In the genomic region with DNA sequence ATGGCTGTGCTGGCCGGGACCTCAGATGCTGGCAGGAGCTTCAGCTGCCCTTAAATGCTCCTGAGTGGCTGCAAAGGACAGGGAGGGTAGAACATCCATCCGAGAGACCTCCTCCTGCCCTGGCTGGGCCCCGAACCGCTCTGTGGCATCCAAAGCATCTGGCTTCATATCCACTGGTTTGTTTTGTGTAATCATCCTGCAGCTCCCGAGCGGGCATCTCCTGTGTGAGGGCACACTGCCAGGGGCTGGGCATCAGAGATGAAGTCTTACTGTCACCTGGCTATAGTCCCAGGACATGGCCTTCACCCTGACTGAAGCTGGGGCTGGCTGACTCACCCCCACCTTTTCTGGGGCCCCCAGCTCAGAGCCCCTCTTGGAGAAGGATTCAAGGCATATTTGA, we compare ENCODE assay signal across 12 cellular contexts. TPM values are rescaled to one million over a fixed set of nuclear protein-coding genes. Genes with fewer than 3 reads are reported as not detected.
A peak's percentile ranks its signal among the peaks of the same experiment; 100 is the strongest.
DNase-seq lines count a peak whose midpoint lies in the region; ATAC-seq and TF ChIP-seq lines count a peak whose summit lies in the region.
"Had no signal": no experiment of that assay in that cellular context is flagged by ENCODE, and none has a peak within 500 bp of the region (broad histone marks: within the 10 kb centered on the region; RNA-seq: fewer than 3 reads in every experiment).

No MANE protein-coding gene starts in this region.

- H3K4me2 ChIP-seq in neuronal stem cell (ENCODE audit: insufficient read depth, low read length, poor library complexity, severe bottlenecking), result no peak overlapping the region
- H3K4me2 ChIP-seq: GM23338 had no signal

- WGBS in neuronal stem cell (ENCODE audit: extremely low coverage in 2 of 2, insufficient read length in 2 of 2, insufficient replicate concordance in 1 of 2), 2 donors, result no CpG with 5 or more reads among the region's 6 CpGs

- H3K36me3 ChIP-seq in left ventricle myocardium inferior, result no peaks in the 10 kb centered on the region
- no peaks in the 10 kb centered on the region for H3K36me3 ChIP-seq in neuronal stem cell (replicated peaks in 1 of 2; ENCODE audit: control insufficient read depth in 2 of 2, insufficient read depth in 2 of 2, low read length in 2 of 2)

- H3K9ac ChIP-seq in neuronal stem cell (ENCODE audit: low read depth, low read length, poor library complexity), result no peak overlapping the region

- no peak overlapping the region for H2BK120ac ChIP-seq in neuronal stem cell (ENCODE audit: low read depth, low read length)

- no peaks in the 10 kb centered on the region for H3K79me1 ChIP-seq in neuronal stem cell (ENCODE audit: low read depth, low read length)

- H2BK5ac ChIP-seq in neuronal stem cell (ENCODE audit: low read length), result peak overlapping the region; percentile 68

- H2AFZ ChIP-seq in neuronal stem cell (ENCODE audit: low read length), result no peak overlapping the region
- H2AFZ ChIP-seq: GM23338 had no signal

- H3K9me3 ChIP-seq in left ventricle myocardium inferior (replicated peaks), result no peaks in the 10 kb centered on the region
- H3K9me3 ChIP-seq in neuronal stem cell (replicated peaks in 1 of 2; ENCODE audit: control insufficient read depth in 2 of 2, insufficient read depth in 1 of 2, low read depth in 1 of 2, low read length in 2 of 2), result peaks cover 0 to 1% of the 10 kb centered on the region in 2 donors
- H3K9me3 ChIP-seq: Caco-2 had no signal

- H3K14ac ChIP-seq in neuronal stem cell (ENCODE audit: low read length), result peak overlapping the region; percentile 5

- no peak overlapping the region for H3K4ac ChIP-seq in neuronal stem cell (ENCODE audit: low read length)

- H3K18ac ChIP-seq in neuronal stem cell (ENCODE audit: low read length), result peak overlapping the region; percentile 74

- H3K4me1 ChIP-seq in left ventricle myocardium inferior (peaks cover 11% of the 10 kb centered on the region), neuronal stem cell (ENCODE audit: control insufficient read depth in 2 of 2, insufficient read depth in 1 of 2, low read depth in 1 of 2, low read length in 2 of 2) (peaks cover 0 to 16% of the 10 kb centered on the region in 2 donors)
- H3K4me1 ChIP-seq: Caco-2 had no signal

- no peak overlapping the region for H2BK12ac ChIP-seq in neuronal stem cell (ENCODE audit: low read length)

- DNase-seq in left ventricle myocardium superior (peak; percentile 39), left ventricle myocardium inferior (no peak), M059J (ENCODE audit: low read depth) (peak; percentile 25), cerebellar cortex (ENCODE audit: low spot score) (peak; percentile 82), neuronal stem cell (ENCODE audit: low spot score) (no peak), RKO (ENCODE audit: low spot score) (no peak), NCI-H187 (lab: John Stamatoyannopoulos, UW) (no peak)
- DNase-seq: Caco-2; CD8-positive, alpha-beta T cell; DMS79; H9 had no signal

- no peak overlapping the region for H2AK5ac ChIP-seq in neuronal stem cell (ENCODE audit: low read depth, low read length)

- H3K27ac ChIP-seq in left ventricle myocardium inferior (replicated peaks) (no peak overlapping the region), neuronal stem cell (replicated peaks; ENCODE audit: low read length) (no peak overlapping the region)

- ATAC-seq in left ventricle myocardium superior, result peak; percentile 32
- ATAC-seq: CD8-positive, alpha-beta T cell; GM23338 had no signal

- TF ChIP-seq CTCF in left ventricle myocardium inferior (IDR thresholded peaks at IDR 0.05; ENCODE audit: borderline replicate concordance), result no peak

- H3K4me3 ChIP-seq in left ventricle myocardium inferior, result no peak overlapping the region
- no peak overlapping the region for H3K4me3 ChIP-seq in neuronal stem cell (ENCODE audit: low read length in 2 of 2)
- H3K4me3 ChIP-seq: GM23338 had no signal

- no peak overlapping the region for H4K91ac ChIP-seq in neuronal stem cell (ENCODE audit: low read depth, low read length, poor library complexity)

- intact Hi-C loops in left ventricle myocardium superior (cut with micrococcal nuclease), result no loop called here
- intact Hi-C loops in left ventricle myocardium inferior (cut with micrococcal nuclease), result no loop called here

- no peak overlapping the region for H4K8ac ChIP-seq in neuronal stem cell (ENCODE audit: low read depth, low read length)

- H3K27me3 ChIP-seq in left ventricle myocardium inferior (ENCODE audit: low read depth) (peaks cover 94% of the 10 kb centered on the region), neuronal stem cell (ENCODE audit: control insufficient read depth in 3 of 3, insufficient read depth in 3 of 3, low read depth in 1 of 3, low read length in 3 of 3) (peaks cover 0 to 1% (median 0%) of the 10 kb centered on the region in 3 experiments)

- no peak overlapping the region for H3K23ac ChIP-seq in neuronal stem cell (ENCODE audit: low read depth, low read length, poor library complexity)

- peak overlapping the region; percentile 62 for H2BK15ac ChIP-seq in neuronal stem cell (ENCODE audit: low read length)

RNA-seq across cellular contexts. Expression of a gene that starts 18.5 kb away (rescaled TPM):
- total RNA-seq in left ventricle myocardium superior (1.9 TPM), left ventricle myocardium inferior (1.9 TPM)
- 0.39 and 0.49 TPM in 2 replicates for total RNA-seq in M059J (2014; rRNA removed; shearing (Covaris generic))
- polyA plus RNA-seq in neuronal stem cell (2013, experiment 1 of 2), result 1.6 TPM
- polyA plus RNA-seq in neuronal stem cell (2013, experiment 2 of 2), result 2.1 TPM
- total RNA-seq: Caco-2 had no signal

Comparison
In these comparisons a context has a peak if more than half of its experiments do, and no peak if none do; other contexts are left out.
1. DNase-seq: peak in left ventricle myocardium superior (single experiment), M059J (single experiment) and cerebellar cortex (single experiment); none in left ventricle myocardium inferior (single experiment), neuronal stem cell (single experiment), RKO (single experiment) and NCI-H187 (0 of 2).